Comparison of ENCODE assay signal across 1 cellular context in the genomic region with DNA sequence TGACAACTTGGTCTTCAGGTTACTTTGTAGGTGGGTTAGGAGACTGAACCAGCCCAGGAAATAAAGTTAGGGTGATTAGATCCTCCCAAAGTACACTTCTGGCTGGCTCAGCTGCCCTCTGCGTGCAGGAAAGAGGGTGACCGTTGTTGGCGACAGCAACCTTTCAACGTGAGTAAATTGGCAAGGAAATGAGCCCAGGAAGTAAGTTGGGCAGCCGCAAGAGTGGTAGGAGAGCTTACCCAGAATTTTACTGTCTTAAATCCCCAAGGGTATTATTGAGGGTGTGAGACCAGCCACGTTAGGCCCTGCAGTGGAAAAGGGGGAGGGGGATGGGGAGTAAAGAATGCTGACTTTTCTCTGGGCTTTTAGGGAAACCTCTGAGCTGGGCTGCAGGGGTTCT.
TF ChIP-seq lines count a peak whose summit lies in the region.

No MANE protein-coding gene starts in this region.

TF ChIP-seq in WTC11, 78 proteins besides CTCF, POLR2A, EP300 and RAD21 (continued from another document):
- TF ChIP-seq, protein P1, sequence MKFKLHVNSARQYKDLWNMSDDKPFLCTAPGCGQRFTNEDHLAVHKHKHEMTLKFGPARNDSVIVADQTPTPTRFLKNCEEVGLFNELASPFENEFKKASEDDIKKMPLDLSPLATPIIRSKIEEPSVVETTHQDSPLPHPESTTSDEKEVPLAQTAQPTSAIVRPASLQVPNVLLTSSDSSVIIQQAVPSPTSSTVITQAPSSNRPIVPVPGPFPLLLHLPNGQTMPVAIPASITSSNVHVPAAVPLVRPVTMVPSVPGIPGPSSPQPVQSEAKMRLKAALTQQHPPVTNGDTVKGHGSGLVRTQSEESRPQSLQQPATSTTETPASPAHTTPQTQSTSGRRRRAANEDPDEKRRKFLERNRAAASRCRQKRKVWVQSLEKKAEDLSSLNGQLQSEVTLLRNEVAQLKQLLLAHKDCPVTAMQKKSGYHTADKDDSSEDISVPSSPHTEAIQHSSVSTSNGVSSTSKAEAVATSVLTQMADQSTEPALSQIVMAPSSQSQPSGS (CRISPR knock-in tag; IDR thresholded peaks at IDR 0.05; ENCODE audit: borderline replicate concordance, low read depth), result no peak
